Comparison of ENCODE assay signal across 18 cellular contexts in the genomic region with DNA sequence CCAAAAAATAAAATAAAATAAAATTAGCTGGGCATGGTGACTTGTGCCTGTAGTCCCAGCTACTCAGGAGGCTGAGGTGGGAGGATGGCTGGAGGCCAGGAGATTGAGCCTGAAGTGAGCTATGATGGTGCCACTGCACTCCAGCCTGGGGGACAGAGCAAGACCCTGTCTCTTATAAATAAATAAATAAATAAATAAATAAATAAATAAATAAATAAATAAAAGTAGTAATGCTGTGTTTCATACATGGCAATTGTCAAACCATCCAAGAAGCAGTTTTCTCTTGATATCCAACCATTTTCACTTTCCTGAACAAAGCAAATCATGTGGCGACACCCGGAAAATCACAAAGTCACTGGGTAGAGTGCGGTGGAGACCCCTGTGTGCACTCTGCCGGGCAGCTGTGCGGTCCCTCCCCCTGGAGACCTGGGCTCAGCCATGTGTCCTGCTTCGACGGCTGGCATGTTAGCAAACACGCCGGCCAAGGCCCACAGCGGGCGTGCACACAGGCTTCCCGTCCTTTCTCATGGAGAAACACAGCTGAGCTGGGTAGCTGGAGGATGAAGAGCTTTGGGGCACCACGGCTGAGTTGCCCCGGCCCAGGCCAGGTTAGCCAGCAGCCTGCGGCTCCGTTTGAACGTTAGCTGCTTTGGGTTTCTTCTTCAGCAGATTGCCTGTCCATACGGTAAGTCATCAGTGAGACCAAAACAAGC. TPM values are rescaled to one million over a fixed set of nuclear protein-coding genes. Genes with fewer than 3 reads are reported as not detected.
A peak's percentile ranks its signal among the peaks of the same experiment; 100 is the strongest.
DNase-seq lines count a peak whose midpoint lies in the region; TF ChIP-seq lines count a peak whose summit lies in the region.
"Had no signal": no experiment of that assay in that cellular context is flagged by ENCODE, and none has a peak within 500 bp of the region (broad histone marks: within the 10 kb centered on the region; RNA-seq: fewer than 3 reads in every experiment).

No MANE protein-coding gene starts in this region.

- no TSS peak for BruUV-seq in Caco-2 (replicated peaks; lab: Mats Ljungman, UMichigan)

- no peak overlapping the region for H3K4me3 ChIP-seq in Caco-2 (ENCODE audit: low read depth, low read length)
- no peak overlapping the region for H3K4me3 ChIP-seq in left ventricle myocardium inferior

- no peak overlapping the region for H3K4ac ChIP-seq in H9 (ENCODE audit: low read depth, low read length)

- H2BK5ac ChIP-seq in H9 (ENCODE audit: insufficient read length, low read length), result no peak overlapping the region

- no peak overlapping the region for H2BK20ac ChIP-seq in H9 (ENCODE audit: low read depth, low read length, poor library complexity, severe bottlenecking)

- H3K14ac ChIP-seq in H9 (ENCODE audit: insufficient read depth, low read length), result no peak overlapping the region

- POLR2A ChIA-PET in Caco-2 (lab: Charles Lee), result interaction anchor here (0.9 kb wide), 1 partner anchor 21 kb away, joined by 3 read pairs; no protein-coding TSS in a partner anchor

- peaks cover 54% of the 10 kb centered on the region for H3K36me3 Mint-ChIP-seq in Caco-2 (ENCODE audit: insufficient read depth, unreplicated experiment)
- H3K36me3 Mint-ChIP-seq in H9 (ENCODE audit: insufficient read depth in 1 of 3, low read depth in 3 of 3), result peaks cover 5 to 14% (median 7%) of the 10 kb centered on the region in 3 experiments; a peak in 6 of 7 replicates
- H3K36me3 Mint-ChIP-seq in nephron progenitor cell (ENCODE audit: low read depth), result peaks cover 12% of the 10 kb centered on the region

- H3K27me3 ChIP-seq in Caco-2 (replicated peaks; ENCODE audit: control insufficient read depth, insufficient read depth, low read length) (no peaks in the 10 kb centered on the region), H9 (ENCODE audit: insufficient read depth, low read length) (peaks cover 3% of the 10 kb centered on the region; the same call in 1 of the 2 replicates), left ventricle myocardium inferior (ENCODE audit: low read depth) (peaks cover 63% of the 10 kb centered on the region)

- H3K23me2 ChIP-seq in H9 (ENCODE audit: insufficient read length, low read depth, low read length, poor library complexity, severe bottlenecking), result no peaks in the 10 kb centered on the region

- H3T11ph ChIP-seq in H9 (ENCODE audit: low read length), result no peak overlapping the region

- H3K18ac ChIP-seq in H9 (ENCODE audit: insufficient read length, low read depth, low read length), result peak overlapping the region; percentile 65

- H2BK15ac ChIP-seq in H9 (ENCODE audit: low read depth, low read length), result no peak overlapping the region

- H3K23ac ChIP-seq in H9 (ENCODE audit: insufficient read length, low read depth, low read length), result no peak overlapping the region

- no peak overlapping the region for H3K56ac ChIP-seq in H9 (ENCODE audit: insufficient read length, low read depth, low read length)

- no peak overlapping the region for H3K9ac ChIP-seq in H9 (ENCODE audit: extremely low read depth, insufficient read length, low read length)
- H3K9ac ChIP-seq: KMS-11 had no signal

- H3K4me1 ChIP-seq in Caco-2 (peaks cover 64% of the 10 kb centered on the region), H9 (ENCODE audit: insufficient read depth, low read length) (peaks cover 11% of the 10 kb centered on the region; the same call in 1 of the 2 replicates), left ventricle myocardium inferior (peaks cover 4% of the 10 kb centered on the region)
- H3K4me1 ChIP-seq: BE2C had no signal

- no CpG with 5 or more reads among the region's 18 CpGs for WGBS in H9 (ENCODE audit: extremely low coverage, insufficient read length, low lambda C conversion rate)

- H3K27ac Mint-ChIP-seq in Caco-2 (ENCODE audit: unreplicated experiment), result peak overlapping the region; percentile 84
- H3K27ac Mint-ChIP-seq in H9, result no peak overlapping the region
- H3K27ac Mint-ChIP-seq in nephron progenitor cell, result peak overlapping the region; percentile 57
- H3K27ac Mint-ChIP-seq: IgD-negative memory B cell had no signal

- no peak overlapping the region for H2AFZ ChIP-seq in H9 (ENCODE audit: low read length)

- intact Hi-C loops in Caco-2 (cut with micrococcal nuclease; ENCODE audit: unreplicated experiment) (no loop called here), left ventricle myocardium inferior (cut with micrococcal nuclease) (no loop called here)

- no peaks in the 10 kb centered on the region for H4K20me1 ChIP-seq in H9 (ENCODE audit: control insufficient read depth, insufficient read depth, insufficient read length)

- CTCF ChIA-PET in Caco-2 (lab: Charles Lee), result no interaction called here

- no peak overlapping the region for H2BK120ac ChIP-seq in H9 (ENCODE audit: low read depth, low read length, poor library complexity, severe bottlenecking)

- no peaks in the 10 kb centered on the region for H3K79me2 ChIP-seq in H9 (ENCODE audit: insufficient read depth, low read length)

- H3K4me3 Mint-ChIP-seq in Caco-2 (ENCODE audit: unreplicated experiment) (no peak overlapping the region), H9 (no peak overlapping the region), nephron progenitor cell (no peak overlapping the region)

- H3K36me3 ChIP-seq in Caco-2 (ENCODE audit: control insufficient read depth, insufficient read depth, low read length) (no peaks in the 10 kb centered on the region), left ventricle myocardium inferior (no peaks in the 10 kb centered on the region)
- H3K36me3 ChIP-seq: BE2C had no signal

- H2AK5ac ChIP-seq in H9 (ENCODE audit: insufficient read length, low read length), result no peak overlapping the region

- H3K9me3 Mint-ChIP-seq in Caco-2 (ENCODE audit: unreplicated experiment) (peaks cover 16% of the 10 kb centered on the region), H9 (peaks cover 11% of the 10 kb centered on the region in 2 experiments), nephron progenitor cell (peaks cover 30% of the 10 kb centered on the region)

- peaks cover 48% of the 10 kb centered on the region for H3K4me1 Mint-ChIP-seq in Caco-2 (ENCODE audit: low read depth, unreplicated experiment)
- H3K4me1 Mint-ChIP-seq in H9, result peaks cover 45 to 52% of the 10 kb centered on the region in 2 experiments
- H3K4me1 Mint-ChIP-seq in nephron progenitor cell, result peaks cover 61% of the 10 kb centered on the region

- no peaks in the 10 kb centered on the region for H3K27me3 Mint-ChIP-seq in Caco-2 (ENCODE audit: insufficient read depth, unreplicated experiment)
- H3K27me3 Mint-ChIP-seq in H9 (ENCODE audit: low read depth), result peaks cover 44% of the 10 kb centered on the region
- peaks cover 32% of the 10 kb centered on the region for H3K27me3 Mint-ChIP-seq in nephron progenitor cell (ENCODE audit: low read depth, poor library complexity)

- no peak overlapping the region for H3K4me2 ChIP-seq in H9 (ENCODE audit: insufficient read depth, insufficient read length, low read length)
- H3K4me2 ChIP-seq: KMS-11 had no signal

- H3K79me1 ChIP-seq in H9 (ENCODE audit: insufficient read depth, low read depth, low read length, poor library complexity, severe bottlenecking), result no peaks in the 10 kb centered on the region

- H4K91ac ChIP-seq in H9 (ENCODE audit: insufficient read length, low read depth, low read length), result no peak overlapping the region

- H4K8ac ChIP-seq in H9 (replicated peaks; ENCODE audit: insufficient read length, low read depth, low read length), result no peak overlapping the region

- no peak overlapping the region for H4K5ac ChIP-seq in H9 (ENCODE audit: insufficient read length, low read depth, low read length)

- DNase-seq in Caco-2, result no peak
- DNase-seq in H9, result no peak
- DNase-seq in nephron progenitor cell, result no peak
- DNase-seq in T-helper 1 cell, result no peak
- DNase-seq in T-helper 2 cell, result no peak
- no peak for DNase-seq in NK-92 (lab: John Stamatoyannopoulos, UW; ENCODE audit: unreplicated experiment)
- no peak for DNase-seq in left ventricle myocardium inferior
- DNase-seq: BE2C; CD4-positive, alpha-beta memory T cell; DMS153; DMS79 treated with DMSO at 0.1 percent for 48 hours; EL; GDM1 had no signal

- H3K27ac ChIP-seq in H9 (ENCODE audit: insufficient read length, low read depth, low read length) (no peak overlapping the region), VCaP (peak overlapping the region; percentile 87; the same call in 1 of the 2 replicates), left ventricle myocardium inferior (replicated peaks) (no peak overlapping the region)
- H3K27ac ChIP-seq: C4-2B, KMS-11 had no signal

- H2BK12ac ChIP-seq in H9 (ENCODE audit: insufficient read length, low read depth, low read length), result no peak overlapping the region

- no peak for TF ChIP-seq CTCF in Caco-2 (IDR thresholded peaks at IDR 0.05; ENCODE audit: insufficient read depth in 1 of 2, low read depth in 1 of 2, low read length in 1 of 2, severe bottlenecking in 1 of 2, unreplicated experiment in 1 of 2)
- no peak for TF ChIP-seq CTCF in H9 (conservative IDR thresholded peaks at IDR 0.05)
- no peak for TF ChIP-seq CTCF in VCaP (conservative IDR thresholded peaks at IDR 0.05)
- TF ChIP-seq CTCF in nephron progenitor cell (IDR thresholded peaks at IDR 0.05), result no peak
- no peak for TF ChIP-seq CTCF in left ventricle myocardium inferior (IDR thresholded peaks at IDR 0.05; ENCODE audit: borderline replicate concordance)

- peaks cover 24% of the 10 kb centered on the region for H3K9me3 ChIP-seq in Caco-2
- H3K9me3 ChIP-seq in H9 (ENCODE audit: control insufficient read depth, low read depth, low read length), result no peaks in the 10 kb centered on the region
- peaks cover 21% of the 10 kb centered on the region for H3K9me3 ChIP-seq in left ventricle myocardium inferior (replicated peaks)
- H3K9me3 ChIP-seq: BE2C had no signal

RNA-seq across cellular contexts. Expression of a gene that starts 22.3 kb away (rescaled TPM):
- total RNA-seq in Caco-2 (2022) (24.1 and 26.0 TPM in 2 replicates), H9 (2021) (0.83 and 0.90 TPM in 2 replicates), left ventricle myocardium inferior (not detected)
- total RNA-seq: A172 had no signal

Comparison
In these comparisons a context has a peak if more than half of its experiments do, and no peak if none do; other contexts are left out.
1. H3K27ac Mint-ChIP-seq: peak in Caco-2 (single experiment) and nephron progenitor cell (single experiment); none in H9 (0 of 3).
2. RNA of a gene that starts 22.3 kb away (total RNA-seq): 24.1 to 26.0 TPM in Caco-2; 0.83 to 0.90 TPM in H9 and not detected in left ventricle myocardium inferior (single experiment); every median in the first group is over 10 times any median in the second.